In the genomic region with DNA sequence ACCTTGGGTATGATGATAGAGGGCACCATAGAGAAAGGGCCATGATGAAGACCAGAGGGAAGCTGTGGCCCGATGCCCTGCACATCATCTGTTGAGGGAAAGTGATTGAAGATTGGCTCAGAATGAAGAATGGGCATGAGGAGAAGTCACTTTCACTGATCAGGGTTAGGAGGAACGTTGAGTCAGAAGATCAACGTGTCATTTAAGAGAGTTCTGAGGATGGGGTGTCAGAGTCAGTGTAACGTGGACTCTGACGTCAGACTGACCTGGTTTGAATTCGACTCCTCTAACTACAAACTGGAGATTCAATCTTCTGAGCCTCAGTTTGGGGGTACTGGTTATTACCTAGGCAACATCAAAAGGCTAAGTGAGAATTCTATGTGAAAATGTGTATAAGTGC, we compare ENCODE assay signal across 34 cellular contexts.
"Had no signal": no experiment of that assay in that cellular context is flagged by ENCODE, and none has a peak within 500 bp of the region (broad histone marks: within the 10 kb centered on the region; RNA-seq: fewer than 3 reads in every experiment).

No MANE protein-coding gene starts in this region.

- H3K27ac ChIP-seq: KMS-11 had no signal

- H3K9me3 ChIP-seq: MG63 had no signal

- H3K27me3 ChIP-seq: MG63 had no signal

- H3K9ac ChIP-seq: KMS-11 had no signal

- H3K4me2 ChIP-seq: KMS-11 had no signal

- DNase-seq: Karpas-422, Kasumi-1, MG63, MM.1S, MV-4-11, NCI-H1048, NCI-H1092, NCI-H1092 treated with DMSO at 0.1 percent for 48 hours, NCI-H1105, NCI-H1105 treated with DMSO at 0.1 percent for 48 hours, NCI-H1417, NCI-H1417 treated with DMSO at 0.1 percent for 48 hours, NCI-H1436, NCI-H1436 treated with DMSO at 0.1 percent for 48 hours, NCI-H146, NCI-H1694, NCI-H1694 treated with DMSO at 0.1 percent for 48 hours, NCI-H187, NCI-H187 treated with DMSO at 0.1 percent for 48 hours, NCI-H1930, NCI-H2029, NCI-H2029 treated with DMSO at 0.1 percent for 48 hours, NCI-H2081, NCI-H2081 treated with DMSO at 0.1 percent for 48 hours, NCI-H2107, NCI-H2171, NCI-H2171 treated with DMSO at 0.1 percent for 48 hours, NCI-H2227 treated with DMSO at 0.1 percent for 48 hours, NCI-H345, NCI-H446, NCI-H446 treated with DMSO at 0.1 percent for 48 hours, NCI-H510A, NCI-H510A treated with DMSO at 0.1 percent for 48 hours had no signal

- H3K4me3 ChIP-seq: MG63 had no signal

- H3K36me3 ChIP-seq: MG63 had no signal
